Comparison of ENCODE assay signal across 22 cellular contexts in the genomic region with DNA sequence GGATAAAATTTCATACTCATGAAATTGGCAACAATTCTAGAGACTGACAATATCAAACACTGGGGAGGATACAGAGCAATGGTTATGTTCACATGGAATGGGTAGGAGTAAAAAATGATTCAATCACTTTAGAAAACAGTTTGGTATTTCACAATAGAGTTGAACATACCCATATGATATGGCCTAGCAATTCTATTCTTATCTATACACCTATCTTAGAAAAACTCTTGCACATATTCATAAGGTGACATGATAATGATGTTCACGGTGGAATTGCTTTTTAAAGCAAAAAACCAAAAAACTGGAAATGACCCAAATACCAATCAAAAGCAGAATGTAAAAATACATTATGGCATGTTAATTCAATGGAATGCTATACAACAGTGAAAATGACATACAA. TPM values are rescaled to one million over a fixed set of nuclear protein-coding genes. Genes with fewer than 3 reads are reported as not detected.
A peak's percentile ranks its signal among the peaks of the same experiment; 100 is the strongest.
DNase-seq lines count a peak whose midpoint lies in the region; ATAC-seq, FAIRE-seq and TF ChIP-seq lines count a peak whose summit lies in the region.
"Had no signal": no experiment of that assay in that cellular context is flagged by ENCODE, and none has a peak within 500 bp of the region (broad histone marks: within the 10 kb centered on the region; RNA-seq: fewer than 3 reads in every experiment).

No MANE protein-coding gene starts in this region.

- ATAC-seq in SK-N-SH treated with all-trans-retinoic acid at 6 μM for 48 hours (no peak), K562 (no peak)
- ATAC-seq: CD8-positive, alpha-beta T cell had no signal

- H3K9ac ChIP-seq in SK-N-SH: no peak overlapping the region
- H3K9ac ChIP-seq in K562 (ENCODE audit: insufficient read depth in 1 of 2, low read depth in 2 of 2, low read length in 2 of 2): no peak overlapping the region
- H3K9ac ChIP-seq: BLaER1 had no signal

- in situ Hi-C loops in K562 (cut with MboI): no loop called here

- H3K4me2 ChIP-seq in SK-N-SH (no peak overlapping the region), K562 (ENCODE audit: insufficient read depth, low read length) (no peak overlapping the region)
- H3K4me2 ChIP-seq: BLaER1 had no signal

- WGBS in SK-N-SH (ENCODE audit: low lambda C conversion rate): 94% methylated on average over 1 of the region's 1 CpG
- 0% methylated on average over 1 of the region's 1 CpG for WGBS in K562 (ENCODE audit: insufficient coverage, low coverage, missing lambda C conversion rate)

- no peaks in the 10 kb centered on the region for H4K20me1 ChIP-seq in SK-N-SH (ENCODE audit: insufficient read depth)
- no peaks in the 10 kb centered on the region for H4K20me1 ChIP-seq in K562 (replicated peaks; ENCODE audit: control insufficient read depth, insufficient read depth, low read length)
- H4K20me1 ChIP-seq: BLaER1 had no signal

- H3K9me2 ChIP-seq in SK-N-SH: no peaks in the 10 kb centered on the region

- H3F3A ChIP-seq in SK-N-SH (replicated peaks; ENCODE audit: insufficient read depth): peaks cover 4% of the 10 kb centered on the region

- no peak overlapping the region for H3K4me3 ChIP-seq in SK-N-SH (ENCODE audit: low read depth in 2 of 2, low read length in 1 of 2)
- H3K4me3 ChIP-seq in K562: no peak overlapping the region
- H3K4me3 ChIP-seq: BLaER1 had no signal

- H3K9me1 ChIP-seq in K562 (ENCODE audit: control insufficient read depth, insufficient read depth, low read length): no peaks in the 10 kb centered on the region

- CTCF ChIA-PET in SK-N-SH (lab: Yijun Ruan, JAX) (no interaction called here), K562 (lab: Yijun Ruan, JAX; ENCODE audit: low intra/inter-chr PET ratio) (no interaction called here)

- H3K36me3 ChIP-seq in SK-N-SH (replicated peaks in 1 of 2; ENCODE audit: control insufficient read depth in 1 of 2, insufficient read depth in 2 of 2, low read length in 1 of 2) (peaks cover 0 to 15% of the 10 kb centered on the region in 2 experiments), K562 (ENCODE audit: control insufficient read depth, insufficient read depth, low read length) (no peaks in the 10 kb centered on the region)
- H3K36me3 ChIP-seq: BE2C, BLaER1 had no signal

- TF ChIP-seq CTCF in SK-N-SH (IDR thresholded peaks at IDR 0.05) (no peak), K562 (IDR thresholded peaks at IDR 0.05 in 2 of 3, conservative IDR thresholded peaks at IDR 0.05 in 1 of 3; ENCODE audit: insufficient read depth in 2 of 3, low read depth in 1 of 3, low read length in 3 of 3) (no peak)

- no peak for TF ChIP-seq POLR2A in K562 (conservative IDR thresholded peaks at IDR 0.05)

- H2AFZ ChIP-seq in SK-N-SH (ENCODE audit: low read depth): no peak overlapping the region
- H2AFZ ChIP-seq in K562 (ENCODE audit: low read depth, low read length): no peak overlapping the region

- H3K4me1 ChIP-seq in SK-N-SH (ENCODE audit: control insufficient read depth in 1 of 2, insufficient read depth in 2 of 2, low read depth in 1 of 2, low read length in 1 of 2): no peaks in the 10 kb centered on the region
- H3K4me1 ChIP-seq in K562 (replicated peaks in 1 of 2; ENCODE audit: control insufficient read depth in 2 of 2, insufficient read depth in 2 of 2, low read length in 2 of 2): peaks cover 0 to 6% of the 10 kb centered on the region in 2 experiments; a peak in 4 of 5 replicates
- H3K4me1 ChIP-seq: BE2C, BLaER1, Caco-2 had no signal

- H3K27ac ChIP-seq in SK-N-SH (ENCODE audit: low read depth in 2 of 2, low read length in 1 of 2) (no peak overlapping the region), K562 (ENCODE audit: extremely low read depth, low read depth, low read length) (no peak overlapping the region)
- H3K27ac ChIP-seq: BLaER1, C4-2B had no signal

- BruUV-seq in K562 (replicated peaks; lab: Mats Ljungman, UMichigan): no TSS peak

- no peak for TF ChIP-seq RAD21 in SK-N-SH (IDR thresholded peaks at IDR 0.05; ENCODE audit: low read length)
- no peak for TF ChIP-seq RAD21 in K562 (CRISPR knock-in tag; conservative IDR thresholded peaks at IDR 0.05 in 1 of 2, IDR thresholded peaks at IDR 0.05 in 1 of 2)

- H3K27me3 ChIP-seq in SK-N-SH (ENCODE audit: insufficient read depth) (no peaks in the 10 kb centered on the region), K562 (ENCODE audit: control insufficient read depth in 2 of 2, insufficient read depth in 2 of 2, low read length in 2 of 2) (0 out of 5 replicates have a peak, but pooled peaks cover 0 to 2% of the 10 kb centered on the region in 2 experiments)
- H3K27me3 ChIP-seq: BE2C, BLaER1 had no signal

- intact Hi-C loops in K562 (cut with micrococcal nuclease): no loop called here

- H3K9me3 ChIP-seq in SK-N-SH: no peaks in the 10 kb centered on the region
- H3K9me3 ChIP-seq in K562 (replicated peaks; ENCODE audit: control insufficient read depth, insufficient read depth, low read depth, low read length): no peaks in the 10 kb centered on the region
- H3K9me3 ChIP-seq: BE2C, Caco-2 had no signal

- TF ChIP-seq EP300 in SK-N-SH (IDR thresholded peaks at IDR 0.05; ENCODE audit: borderline replicate concordance in 1 of 2, low read depth in 1 of 2, low read length in 1 of 2) (no peak), K562 (IDR thresholded peaks at IDR 0.05; ENCODE audit: low read length) (no peak)

- no peak for FAIRE-seq in K562 (lab: Jason Lieb, UNC)
- FAIRE-seq: D721Med, G401.6, GM12891, GM19239 had no signal

- POLR2A ChIA-PET in SK-N-SH (lab: Yijun Ruan, JAX): no interaction called here
- POLR2A ChIA-PET in K562 (lab: Yijun Ruan, JAX): no interaction called here

- DNase-seq in SK-N-SH: no peak
- DNase-seq in NCI-H226: peak; percentile 45
- no peak for DNase-seq in K562 (ENCODE audit: extremely low read depth in 1 of 4, low spot score in 3 of 4)
- DNase-seq in C1 segment of cervical spinal cord (lab: John Stamatoyannopoulos, UW): no peak
- DNase-seq in RPMI8226: no peak
- no peak for DNase-seq in epidermal melanocyte (ENCODE audit: insufficient read length, low spot score)
- DNase-seq: 8988T; ACHN; BE2C; Caco-2; Calu3; CD4-positive, alpha-beta T cell; CD8-positive, alpha-beta T cell; DMS79 treated with DMSO at 0.1 percent for 48 hours; GF-D8 had no signal

- no peaks in the 10 kb centered on the region for H3K79me2 ChIP-seq in SK-N-SH (ENCODE audit: insufficient read depth)
- H3K79me2 ChIP-seq in K562 (ENCODE audit: control insufficient read depth, insufficient read depth, low read length): no peaks in the 10 kb centered on the region

TF ChIP-seq in SK-N-SH treated with all-trans-retinoic acid at 6 μM for 48 hours, 23 proteins besides CTCF, POLR2A, EP300 and RAD21:
- TF ChIP-seq ZNF8 (CRISPR knock-in tag; IDR thresholded peaks at IDR 0.05) (peak; percentile 34; the same call in 1 of the 2 replicates), RARB (CRISPR knock-in tag; IDR thresholded peaks at IDR 0.05) (no peak)

TF ChIP-seq in SK-N-SH, 30 proteins besides CTCF, POLR2A, EP300 and RAD21 (continues in another document):
- TF ChIP-seq POLR2AphosphoS5 (IDR thresholded peaks at IDR 0.05; ENCODE audit: low read depth, low read length) (no peak), PBX3 (IDR thresholded peaks at IDR 0.05) (no peak), ELF1 (IDR thresholded peaks at IDR 0.05) (no peak), CHD2 (IDR thresholded peaks at IDR 0.05; ENCODE audit: low read length, partially characterized antibody) (no peak), NFIC (IDR thresholded peaks at IDR 0.05; ENCODE audit: borderline replicate concordance) (no peak)

TF ChIP-seq in K562, 482 proteins besides CTCF, POLR2A, EP300 and RAD21:
- TF ChIP-seq CEBPG (CRISPR knock-in tag; IDR thresholded peaks at IDR 0.05): no peak
- TF ChIP-seq CEBPG (tag; conservative IDR thresholded peaks at IDR 0.05 in 1 of 2, IDR thresholded peaks at IDR 0.05 in 1 of 2): peak; percentile 36 to 44; a peak in 3 of 4 replicates
- no peak for TF ChIP-seq MAZ (CRISPR knock-in tag; conservative IDR thresholded peaks at IDR 0.05 in 1 of 2, IDR thresholded peaks at IDR 0.05 in 1 of 2)
- TF ChIP-seq MBD1 (CRISPR knock-in tag; IDR thresholded peaks at IDR 0.05): no peak
- TF ChIP-seq CEBPB (tag; IDR thresholded peaks at IDR 0.05): peak; percentile 79

RNA-seq across cellular contexts. Expression of gene PHC2, which starts 28.7 kb away (rescaled TPM):
- polyA plus RNA-seq in SK-N-SH (2012; rRNA removed): 69.5 and 98.7 TPM in 2 replicates
- polyA plus RNA-seq in SK-N-SH (2012; cell fraction: cytosol; rRNA removed): 70.8 and 111 TPM in 2 replicates
- 124 and 128 TPM in 2 replicates for polyA plus RNA-seq in SK-N-SH (2012; cell fraction: nucleus; rRNA removed)
- 6.6 and 20.6 TPM in 2 replicates for total RNA-seq in K562 (2011; cell fraction: chromatin; rRNA removed; ENCODE audit: low replicate concordance)
- total RNA-seq in K562 (2011; cell fraction: nucleolus; rRNA removed): 11.1 and 17.3 TPM in 2 replicates
- total RNA-seq in K562 (2011; cell fraction: nucleoplasm; rRNA removed): 12.2 and 18.6 TPM in 2 replicates
- 43.5 and 57.7 TPM in 2 replicates for total RNA-seq in K562 (2014; rRNA removed)
- 27.0 and 29.9 TPM in 2 replicates for total RNA-seq in K562 (2014; rRNA removed; fragmentation: Illumina TruSeq; extraction: Trizol)
- 31.4 and 31.8 TPM in 2 replicates for total RNA-seq in K562 (2015; rRNA removed; fragmentation: Illumina TruSeq; extraction: Trizol)
- 59.9 and 67.6 TPM in 2 replicates for total RNA-seq in K562 (2021)
- 32.4 and 34.6 TPM in 2 replicates for polyA plus RNA-seq in K562 (2011; rRNA removed)
- 40.6 and 53.4 TPM in 2 replicates for polyA plus RNA-seq in K562 (2011; cell fraction: cytosol; rRNA removed)
- polyA plus RNA-seq in K562 (2011; cell fraction: nucleus; rRNA removed): 34.0 and 43.0 TPM in 2 replicates
- polyA plus RNA-seq in K562 (2012): 38.4 and 62.6 TPM in 2 replicates
- polyA plus RNA-seq in K562 (2014; fragmentation: Illumina TruSeq; extraction: Trizol): 57.1 and 63.1 TPM in 2 replicates
- polyA plus RNA-seq in K562 (2014; fragmentation: Nextera tagmentation; extraction: Ambion mirVana): 1 to 10 TPM; 3.1 to 5.8 TPM
- 41.5 and 44.1 TPM in 2 replicates for polyA plus RNA-seq in K562 (2014; rRNA removed)
- polyA minus RNA-seq in K562 (2011; rRNA and poly(A)+ RNA removed): 14.3 and 16.3 TPM in 2 replicates
- polyA minus RNA-seq in K562 (2011; cell fraction: cytosol; rRNA and poly(A)+ RNA removed): 23.4 and 24.0 TPM in 2 replicates
- 11.0 and 13.1 TPM in 2 replicates for polyA minus RNA-seq in K562 (2011; cell fraction: nucleus; rRNA and poly(A)+ RNA removed)
